ENCODE assay signal across 1 cellular context in genomic region chr10:87094373-87095240, GRCh38.
TF ChIP-seq lines count a peak whose summit lies in the region.

TSS of gene GLUD1 (minus strand) at chr10:87094843. CDS start at chr10:87094769, 74 bp downstream.
TSS of gene SHLD2 (plus strand) at chr10:87095206. CDS start at chr10:87151355, 56,149 bp downstream.

TF ChIP-seq in H1, 55 proteins besides CTCF, POLR2A, EP300 and RAD21:
- no peak for TF ChIP-seq CEBPB (IDR thresholded peaks at IDR 0.05; ENCODE audit: low read depth, low read length)
- no peak for TF ChIP-seq TEAD4 (IDR thresholded peaks at IDR 0.05; ENCODE audit: low read depth, low read length)
- TF ChIP-seq MAFK (IDR thresholded peaks at IDR 0.05; ENCODE audit: low read depth, low read length), result no peak
- peak; percentile 70 for TF ChIP-seq PHF8 (conservative IDR thresholded peaks at IDR 0.05; ENCODE audit: low read depth, low read length)
- no peak for TF ChIP-seq SRF (IDR thresholded peaks at IDR 0.05; ENCODE audit: low read depth, low read length)
- TF ChIP-seq YY1 (IDR thresholded peaks at IDR 0.05; ENCODE audit: low read depth, low read length), result 0 out of 2 replicates have a peak, but pooled peaks have one; percentile 32
- no peak for TF ChIP-seq CHD7 (IDR thresholded peaks at IDR 0.05; ENCODE audit: insufficient replicate concordance, low read length)
- TF ChIP-seq EGR1 (IDR thresholded peaks at IDR 0.05; ENCODE audit: borderline replicate concordance, low read depth, low read length), result peak; percentile 25; the same call in 1 of the 2 replicates
- no peak for TF ChIP-seq BCL11A (IDR thresholded peaks at IDR 0.05; ENCODE audit: low read depth in 2 of 2, low read length in 2 of 2)
- no peak for TF ChIP-seq ATF3 (IDR thresholded peaks at IDR 0.05; ENCODE audit: insufficient read depth, low read depth, low read length)
- TF ChIP-seq RFX5 (IDR thresholded peaks at IDR 0.05; ENCODE audit: borderline replicate concordance, low read depth, low read length), result no peak
- TF ChIP-seq HDAC6 (IDR thresholded peaks at IDR 0.05; ENCODE audit: low read depth, low read length), result no peak
- peak; percentile 84 for TF ChIP-seq E2F6 (IDR thresholded peaks at IDR 0.05)
- no peak; the same call in 1 of the 2 replicates for TF ChIP-seq TBP (IDR thresholded peaks at IDR 0.05; ENCODE audit: low read depth, low read length)
- TF ChIP-seq MAX (IDR thresholded peaks at IDR 0.05), result peak; percentile 83
- TF ChIP-seq RXRA (IDR thresholded peaks at IDR 0.05; ENCODE audit: insufficient read depth, low read depth, low read length), result no peak
- no peak for TF ChIP-seq FOSL1 (IDR thresholded peaks at IDR 0.05; ENCODE audit: insufficient read depth, low read depth, low read length)
- no peak for TF ChIP-seq USF2 (IDR thresholded peaks at IDR 0.05; ENCODE audit: low read length)
- no peak for TF ChIP-seq CBX5 (IDR thresholded peaks at IDR 0.05; ENCODE audit: low read depth, low read length)
- peak; percentile 62 for TF ChIP-seq TAF1 (IDR thresholded peaks at IDR 0.05; ENCODE audit: low read depth, low read length)
- no peak for TF ChIP-seq BRCA1 (IDR thresholded peaks at IDR 0.05; ENCODE audit: low read depth, low read length)
- no peak for TF ChIP-seq SIX5 (IDR thresholded peaks at IDR 0.05; ENCODE audit: low read depth, low read length)
- TF ChIP-seq TAF7 (optimal IDR thresholded peaks at IDR 0.05; ENCODE audit: borderline replicate concordance, low read depth, low read length), result no peak
- 0 out of 2 replicates have a peak, but pooled peaks have one; percentile 13 for TF ChIP-seq CREB1 (IDR thresholded peaks at IDR 0.05)
- TF ChIP-seq ATF2 (IDR thresholded peaks at IDR 0.05; ENCODE audit: low read length), result no peak
- TF ChIP-seq CBX8 (IDR thresholded peaks at IDR 0.05; ENCODE audit: borderline replicate concordance, low read depth, low read length), result no peak
- no peak for TF ChIP-seq KDM1A (IDR thresholded peaks at IDR 0.05; ENCODE audit: borderline replicate concordance, low read length)
- TF ChIP-seq BACH1 (IDR thresholded peaks at IDR 0.05; ENCODE audit: low read length), result peak; percentile 61
- TF ChIP-seq NRF1 (IDR thresholded peaks at IDR 0.05; ENCODE audit: low read depth, low read length), result no peak
- TF ChIP-seq POLR2AphosphoS5 (IDR thresholded peaks at IDR 0.05; ENCODE audit: low read depth, low read length), result peak; percentile 90
- TF ChIP-seq JUND (IDR thresholded peaks at IDR 0.05; ENCODE audit: low read length), result no peak
- TF ChIP-seq TCF12 (IDR thresholded peaks at IDR 0.05; ENCODE audit: low read depth, low read length), result 0 out of 2 replicates have a peak, but pooled peaks have one; percentile 18
- TF ChIP-seq SP4 (IDR thresholded peaks at IDR 0.05; ENCODE audit: low read length), result no peak
- 0 out of 2 replicates have a peak, but pooled peaks have one; percentile 2 for TF ChIP-seq RBBP5 (IDR thresholded peaks at IDR 0.05; ENCODE audit: borderline replicate concordance, low read depth, low read length)
- TF ChIP-seq SP1 (IDR thresholded peaks at IDR 0.05; ENCODE audit: low read depth, low read length), result no peak
- no peak for TF ChIP-seq POU5F1 (IDR thresholded peaks at IDR 0.05; ENCODE audit: low read depth, low read length)
- no peak for TF ChIP-seq CHD2 (IDR thresholded peaks at IDR 0.05; ENCODE audit: low read length)
- TF ChIP-seq ASH2L (IDR thresholded peaks at IDR 0.05; ENCODE audit: low read length), result peak; percentile 48
- no peak for TF ChIP-seq KDM5A (IDR thresholded peaks at IDR 0.05; ENCODE audit: low read length)
- TF ChIP-seq GABPA (IDR thresholded peaks at IDR 0.05; ENCODE audit: borderline replicate concordance, insufficient read depth, low read length), result no peak
- TF ChIP-seq SIN3A (conservative IDR thresholded peaks at IDR 0.05 in 1 of 2, IDR thresholded peaks at IDR 0.05 in 1 of 2; ENCODE audit: low read depth in 1 of 2, low read length in 2 of 2), result no peak
- TF ChIP-seq SP2 (IDR thresholded peaks at IDR 0.05; ENCODE audit: low read length), result no peak
- TF ChIP-seq CTBP2 (IDR thresholded peaks at IDR 0.05; ENCODE audit: borderline replicate concordance, insufficient read depth, insufficient read length, low read length), result no peak
- TF ChIP-seq ZNF274 (IDR thresholded peaks at IDR 0.05; ENCODE audit: borderline replicate concordance, extremely low read depth, low read length), result no peak
- peak in 1 of 2 experiments; percentile 75; a peak in 2 of 4 replicates for TF ChIP-seq HDAC2 (IDR thresholded peaks at IDR 0.05; ENCODE audit: borderline replicate concordance in 1 of 2, low read depth in 2 of 2, low read length in 2 of 2)
- TF ChIP-seq JUN (IDR thresholded peaks at IDR 0.05; ENCODE audit: low read depth, low read length), result no peak
- no peak for TF ChIP-seq SUZ12 (IDR thresholded peaks at IDR 0.05; ENCODE audit: low read length)
- TF ChIP-seq CHD1 (IDR thresholded peaks at IDR 0.05; ENCODE audit: low read depth, low read length), result no peak
- TF ChIP-seq RNF2 (IDR thresholded peaks at IDR 0.05; ENCODE audit: borderline replicate concordance, low read depth, low read length, missing control alignments, poor library complexity, severe bottlenecking), result no peak
- no peak for TF ChIP-seq SIRT6 (IDR thresholded peaks at IDR 0.05; ENCODE audit: low read length)
- TF ChIP-seq GTF2F1 (IDR thresholded peaks at IDR 0.05; ENCODE audit: borderline replicate concordance, low read depth, low read length), result no peak
- no peak for TF ChIP-seq NANOG (IDR thresholded peaks at IDR 0.05; ENCODE audit: insufficient read depth, low read depth, low read length, poor library complexity, severe bottlenecking)
- TF ChIP-seq SAP30 (IDR thresholded peaks at IDR 0.05; ENCODE audit: insufficient read depth, insufficient replicate concordance, low read length), result no peak
- TF ChIP-seq KDM4A (IDR thresholded peaks at IDR 0.05; ENCODE audit: low read depth, low read length, severe bottlenecking), result peak; percentile 75
- no peak for TF ChIP-seq EZH2 (IDR thresholded peaks at IDR 0.05; ENCODE audit: low read depth, low read length, severe bottlenecking)
